1 cellular context compared by ENCODE assay signal in the genomic region with DNA sequence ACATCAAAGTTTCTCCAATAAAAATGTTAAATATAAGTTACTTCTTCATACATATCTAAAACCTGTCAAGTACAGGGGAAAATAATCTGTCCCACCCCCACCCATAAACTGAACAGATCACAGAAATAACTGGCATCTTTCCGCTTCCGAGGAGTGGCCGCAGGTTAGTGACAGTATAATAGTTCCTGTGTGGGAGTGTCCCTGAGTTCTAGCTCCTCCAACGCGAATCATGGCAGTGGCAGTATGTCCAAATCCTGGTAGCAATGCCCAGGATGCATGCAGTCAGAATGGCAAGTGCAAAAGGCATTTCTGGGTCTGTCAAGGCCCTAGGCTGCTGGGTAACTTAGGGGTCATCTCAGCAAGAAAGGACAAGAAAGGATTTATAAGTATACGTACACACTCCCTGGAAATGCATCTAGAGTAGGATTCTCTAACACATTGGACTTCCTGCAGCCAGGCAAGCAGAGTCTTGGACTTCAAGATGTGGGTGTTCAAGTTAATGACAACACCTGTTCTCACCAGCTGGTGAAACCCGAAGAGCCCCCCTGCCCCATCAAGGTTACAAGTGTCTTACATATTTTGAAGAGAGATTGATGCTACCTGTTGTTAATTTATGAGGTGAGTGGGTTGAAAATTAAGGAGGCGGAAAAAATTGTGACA.
TF ChIP-seq lines count a peak whose summit lies in the region.

No MANE protein-coding gene starts in this region.

TF ChIP-seq in SK-N-SH, 30 proteins besides CTCF, POLR2A, EP300 and RAD21 (continued from another document):
- TF ChIP-seq GABPA (IDR thresholded peaks at IDR 0.05; ENCODE audit: low read depth) (no peak), FOXJ3 (CRISPR knock-in tag; IDR thresholded peaks at IDR 0.05) (no peak), GATA2 (CRISPR knock-in tag; IDR thresholded peaks at IDR 0.05) (no peak), YY1 (IDR thresholded peaks at IDR 0.05; ENCODE audit: low read depth) (no peak), JUND (IDR thresholded peaks at IDR 0.05) (no peak), RCOR1 (IDR thresholded peaks at IDR 0.05; ENCODE audit: low read length) (no peak), FOXM1 (IDR thresholded peaks at IDR 0.05; ENCODE audit: low read depth) (no peak)
- TF ChIP-seq, protein P1, sequence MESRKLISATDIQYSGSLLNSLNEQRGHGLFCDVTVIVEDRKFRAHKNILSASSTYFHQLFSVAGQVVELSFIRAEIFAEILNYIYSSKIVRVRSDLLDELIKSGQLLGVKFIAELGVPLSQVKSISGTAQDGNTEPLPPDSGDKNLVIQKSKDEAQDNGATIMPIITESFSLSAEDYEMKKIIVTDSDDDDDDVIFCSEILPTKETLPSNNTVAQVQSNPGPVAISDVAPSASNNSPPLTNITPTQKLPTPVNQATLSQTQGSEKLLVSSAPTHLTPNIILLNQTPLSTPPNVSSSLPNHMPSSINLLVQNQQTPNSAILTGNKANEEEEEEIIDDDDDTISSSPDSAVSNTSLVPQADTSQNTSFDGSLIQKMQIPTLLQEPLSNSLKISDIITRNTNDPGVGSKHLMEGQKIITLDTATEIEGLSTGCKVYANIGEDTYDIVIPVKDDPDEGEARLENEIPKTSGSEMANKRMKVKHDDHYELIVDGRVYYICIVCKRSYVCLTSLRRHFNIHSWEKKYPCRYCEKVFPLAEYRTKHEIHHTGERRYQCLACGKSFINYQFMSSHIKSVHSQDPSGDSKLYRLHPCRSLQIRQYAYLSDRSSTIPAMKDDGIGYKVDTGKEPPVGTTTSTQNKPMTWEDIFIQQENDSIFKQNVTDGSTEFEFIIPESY (IDR thresholded peaks at IDR 0.05; ENCODE audit: borderline replicate concordance, low read depth) = no peak
- TF ChIP-seq, protein P2, sequence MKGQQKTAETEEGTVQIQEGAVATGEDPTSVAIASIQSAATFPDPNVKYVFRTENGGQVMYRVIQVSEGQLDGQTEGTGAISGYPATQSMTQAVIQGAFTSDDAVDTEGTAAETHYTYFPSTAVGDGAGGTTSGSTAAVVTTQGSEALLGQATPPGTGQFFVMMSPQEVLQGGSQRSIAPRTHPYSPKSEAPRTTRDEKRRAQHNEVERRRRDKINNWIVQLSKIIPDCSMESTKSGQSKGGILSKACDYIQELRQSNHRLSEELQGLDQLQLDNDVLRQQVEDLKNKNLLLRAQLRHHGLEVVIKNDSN (IDR thresholded peaks at IDR 0.05; ENCODE audit: borderline replicate concordance, low read depth) = no peak
